25 cellular contexts compared by ENCODE assay signal in genomic region chr2:106719222-106719621, GRCh38.
"Had no signal": no experiment of that assay in that cellular context is flagged by ENCODE, and none has a peak within 500 bp of the region (broad histone marks: within the 10 kb centered on the region; RNA-seq: fewer than 3 reads in every experiment).

No MANE protein-coding gene starts in this region.

- H3K36me3 ChIP-seq: esophagus squamous epithelium, gastroesophageal sphincter, heart left ventricle, lower lobe of right lung had no signal

- H3K4me1 ChIP-seq: esophagus squamous epithelium, foreskin keratinocyte, gastroesophageal sphincter, heart left ventricle, lower lobe of right lung had no signal

- H3K27ac Mint-ChIP-seq: mesothelial cell of epicardium, naive B cell had no signal

- DNase-seq: dermis blood vessel endothelial cell; dorsolateral prefrontal cortex; effector CD4-positive, alpha-beta T cell; effector memory CD4-positive, alpha-beta T cell; erythroblast; esophagus squamous epithelium; foreskin keratinocyte; heart left ventricle; islet precursor cell; kidney; kidney glomerular epithelial cell; left colon; left ventricle myocardium superior; lower lobe of right lung; mesenchymal stem cell; mucosa of descending colon; naive B cell had no signal

- FAIRE-seq: colon, frontal cortex, kidney had no signal

- H3K27me3 ChIP-seq: dorsolateral prefrontal cortex, esophagus squamous epithelium, foreskin keratinocyte, gastroesophageal sphincter, heart left ventricle had no signal

- H3K36me3 Mint-ChIP-seq: naive B cell had no signal

- H3K4me3 Mint-ChIP-seq: mesothelial cell of epicardium, naive B cell had no signal

- ATAC-seq: esophagus mucosa, foreskin keratinocyte, gastroesophageal sphincter, left colon, left lobe of liver, left ventricle myocardium superior, lower lobe of right lung, mucosa of descending colon had no signal

- H3K27ac ChIP-seq: coronary artery, epithelial cell of prostate, esophagus squamous epithelium, foreskin keratinocyte, gastroesophageal sphincter, heart left ventricle, lower lobe of right lung had no signal

- H3K4me3 ChIP-seq: coronary artery, dorsolateral prefrontal cortex, esophagus squamous epithelium, gastroesophageal sphincter, heart left ventricle, lower lobe of right lung, mucosa of descending colon had no signal

- H3K27me3 Mint-ChIP-seq: naive B cell had no signal

- H3K4me1 Mint-ChIP-seq: mesothelial cell of epicardium, naive B cell had no signal
